Comparison of ENCODE assay signal across 1 cellular context in genomic region chr12:6752931-6753771, GRCh38.
TF ChIP-seq lines count a peak whose summit lies in the region.

Gene MLF2, minus strand, starts transcription at chr12:6753141. Its CDS starts 807 bp downstream, at chr12:6752334.

TF ChIP-seq in HEK293, 187 proteins besides CTCF, POLR2A, EP300 and RAD21 (continued from another document and continues in another):
- TF ChIP-seq ZBTB44 (tag by site-specific recombination; IDR thresholded peaks at IDR 0.05) (0 out of 2 replicates have a peak, but pooled peaks have one; percentile 12), HOXC10 (CRISPR knock-in tag; IDR thresholded peaks at IDR 0.05) (no peak), ZNF473 (tag by site-specific recombination; IDR thresholded peaks at IDR 0.05) (no peak), ZSCAN18 (tag by site-specific recombination; IDR thresholded peaks at IDR 0.05) (no peak), ZNF747 (tag by site-specific recombination; IDR thresholded peaks at IDR 0.05) (no peak), ZBTB6 (tag by site-specific recombination; IDR thresholded peaks at IDR 0.05) (no peak; the same call in 1 of the 2 replicates), ZNF362 (tag by site-specific recombination; IDR thresholded peaks at IDR 0.05) (no peak), ZNF610 (tag by site-specific recombination; IDR thresholded peaks at IDR 0.05; ENCODE audit: borderline replicate concordance) (peak; percentile 74; the same call in 1 of the 2 replicates), ZNF223 (tag by site-specific recombination; IDR thresholded peaks at IDR 0.05) (no peak), ZNF626 (tag by site-specific recombination; IDR thresholded peaks at IDR 0.05) (no peak), ZNF792 (tag by site-specific recombination; IDR thresholded peaks at IDR 0.05) (no peak), ZNF221 (tag by site-specific recombination; IDR thresholded peaks at IDR 0.05; ENCODE audit: borderline replicate concordance) (0 out of 2 replicates have a peak, but pooled peaks have one; percentile 54), GLI2 (tag by site-specific recombination; IDR thresholded peaks at IDR 0.05; ENCODE audit: borderline replicate concordance, low read depth) (no peak), ZNF785 (tag by site-specific recombination; IDR thresholded peaks at IDR 0.05) (no peak), ZNF280C (tag by site-specific recombination; IDR thresholded peaks at IDR 0.05) (no peak), ZNF664 (tag by site-specific recombination; IDR thresholded peaks at IDR 0.05) (0 out of 2 replicates have a peak, but pooled peaks have one; percentile 2), YY1 (tag by site-specific recombination; IDR thresholded peaks at IDR 0.05) (peak; percentile 51; the same call in 1 of the 2 replicates), ZNF211 (tag by site-specific recombination; IDR thresholded peaks at IDR 0.05; ENCODE audit: low read depth) (no peak), TCF7L2 (IDR thresholded peaks at IDR 0.05; ENCODE audit: borderline replicate concordance, low read depth, low read length) (no peak), ZNF398 (tag by site-specific recombination; IDR thresholded peaks at IDR 0.05) (peak; percentile 31; the same call in 1 of the 2 replicates), ZNF416 (tag by site-specific recombination; IDR thresholded peaks at IDR 0.05) (no peak), ZNF114 (tag by site-specific recombination; IDR thresholded peaks at IDR 0.05) (no peak), REST (tag by site-specific recombination; IDR thresholded peaks at IDR 0.05) (no peak), ZNF544 (tag by site-specific recombination; IDR thresholded peaks at IDR 0.05) (no peak), BCL11B (tag by site-specific recombination; IDR thresholded peaks at IDR 0.05; ENCODE audit: low read depth) (peak; percentile 72; the same call in 1 of the 2 replicates), ZNF302 (tag by site-specific recombination; IDR thresholded peaks at IDR 0.05; ENCODE audit: low read depth) (no peak), ZNF596 (tag by site-specific recombination; IDR thresholded peaks at IDR 0.05) (0 out of 2 replicates have a peak, but pooled peaks have one; percentile 21), AEBP2 (tag by site-specific recombination; IDR thresholded peaks at IDR 0.05; ENCODE audit: borderline replicate concordance) (no peak), ZNF555 (tag by site-specific recombination; conservative IDR thresholded peaks at IDR 0.05) (no peak), ZSCAN30 (tag by site-specific recombination; IDR thresholded peaks at IDR 0.05) (peak; percentile 26; the same call in 1 of the 2 replicates), HOXA7 (CRISPR knock-in tag; IDR thresholded peaks at IDR 0.05; ENCODE audit: borderline replicate concordance) (no peak), ZNF202 (tag by site-specific recombination; IDR thresholded peaks at IDR 0.05; ENCODE audit: borderline replicate concordance) (no peak), ZBTB11 (tag by site-specific recombination; conservative IDR thresholded peaks at IDR 0.05; ENCODE audit: low read depth) (peak; percentile 97), ZNF600 (tag by site-specific recombination; IDR thresholded peaks at IDR 0.05) (peak; percentile 58), ZNF76 (tag by site-specific recombination; IDR thresholded peaks at IDR 0.05; ENCODE audit: borderline replicate concordance, low read depth) (peak; percentile 32; the same call in 1 of the 2 replicates), ZEB2 (tag by site-specific recombination; IDR thresholded peaks at IDR 0.05) (peak; percentile 58), ZSCAN16 (tag by site-specific recombination; IDR thresholded peaks at IDR 0.05) (no peak), ZNF677 (tag by site-specific recombination; IDR thresholded peaks at IDR 0.05) (no peak), ZNF112 (tag by site-specific recombination; IDR thresholded peaks at IDR 0.05) (no peak), ZNF423 (tag by site-specific recombination; IDR thresholded peaks at IDR 0.05) (peak; percentile 99), ZNF404 (tag by site-specific recombination; IDR thresholded peaks at IDR 0.05) (no peak), ZNF138 (tag by site-specific recombination; IDR thresholded peaks at IDR 0.05; ENCODE audit: borderline replicate concordance) (no peak), ZNF707 (tag by site-specific recombination; IDR thresholded peaks at IDR 0.05) (no peak), ZNF791 (tag by site-specific recombination; IDR thresholded peaks at IDR 0.05) (no peak)
